2 cellular contexts compared by ENCODE assay signal in the genomic region with DNA sequence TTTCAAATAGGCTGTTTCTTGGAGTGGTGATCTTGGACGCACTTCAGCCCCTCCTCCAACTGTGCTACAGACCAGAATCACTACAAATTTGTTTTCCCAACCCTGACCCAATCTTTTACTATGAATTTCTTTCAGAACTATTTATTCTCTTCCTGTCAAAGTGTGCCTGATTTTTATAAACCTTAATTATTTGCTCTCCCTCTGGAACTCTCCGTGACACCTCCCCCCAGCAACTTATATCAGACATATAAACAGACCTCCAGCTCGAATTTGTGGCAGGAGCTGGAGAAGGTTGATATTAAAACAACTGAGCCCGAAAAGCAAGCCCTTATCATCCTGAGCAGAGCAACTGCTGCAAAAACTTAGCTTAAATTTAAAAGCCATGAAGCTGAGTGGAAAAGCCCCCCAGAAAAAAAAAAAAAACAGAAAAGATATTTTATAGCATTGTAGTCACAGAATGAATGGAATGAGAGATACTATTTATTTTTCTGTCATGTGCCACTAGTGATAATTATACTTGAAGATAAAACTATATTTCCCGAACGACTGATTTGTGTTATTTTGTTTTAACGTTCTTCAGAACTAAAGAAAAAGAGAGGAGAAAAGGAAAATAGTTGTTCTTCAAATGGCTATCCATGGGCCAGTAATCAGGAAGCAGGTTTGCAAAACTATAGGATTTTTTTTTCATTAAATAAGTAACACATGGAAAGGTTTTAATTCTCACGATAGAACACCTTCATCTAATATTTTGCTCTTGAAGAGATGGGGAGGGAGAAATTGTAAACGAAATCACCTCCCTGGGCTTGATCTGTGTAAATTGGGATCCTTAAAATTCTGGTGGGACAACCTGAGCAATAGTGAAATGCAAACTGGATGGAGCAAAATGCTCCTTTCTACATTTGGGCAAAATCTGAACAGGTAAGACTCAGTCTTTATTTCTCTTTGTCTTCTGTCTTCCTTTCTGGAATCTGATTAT.
TF ChIP-seq lines count a peak whose summit lies in the region.

No MANE protein-coding gene starts in this region.

TF ChIP-seq in HepG2, 621 proteins besides CTCF, POLR2A, EP300 and RAD21:
- TF ChIP-seq CBX2 (IDR thresholded peaks at IDR 0.05; ENCODE audit: low read depth, low read length) = peak; percentile 64
- TF ChIP-seq CBX2 (CRISPR knock-in tag; IDR thresholded peaks at IDR 0.05; ENCODE audit: low read depth) = no peak
- no peak for TF ChIP-seq ZNF503 (CRISPR knock-in tag; IDR thresholded peaks at IDR 0.05)

TF ChIP-seq in K562, 482 proteins besides CTCF, POLR2A, EP300 and RAD21:
- TF ChIP-seq CBX8 (IDR thresholded peaks at IDR 0.05; ENCODE audit: borderline replicate concordance, extremely low read depth, low read depth, low read length, poor library complexity, severe bottlenecking) = peak; percentile 95
- TF ChIP-seq ZFP36 (IDR thresholded peaks at IDR 0.05; ENCODE audit: low read depth, low read length, partially characterized antibody) = peak; percentile 5
- peak; percentile 27 for TF ChIP-seq DACH1 (IDR thresholded peaks at IDR 0.05; ENCODE audit: partially characterized antibody)
- no peak for TF ChIP-seq TSHZ1 (CRISPR knock-in tag; IDR thresholded peaks at IDR 0.05)
- TF ChIP-seq ZNF165 (CRISPR knock-in tag; IDR thresholded peaks at IDR 0.05; ENCODE audit: borderline replicate concordance) = no peak
- no peak for TF ChIP-seq U2AF2 (optimal IDR thresholded peaks at IDR 0.05; ENCODE audit: low read depth, low read length)
